8 cellular contexts compared by ENCODE assay signal in the genomic region with DNA sequence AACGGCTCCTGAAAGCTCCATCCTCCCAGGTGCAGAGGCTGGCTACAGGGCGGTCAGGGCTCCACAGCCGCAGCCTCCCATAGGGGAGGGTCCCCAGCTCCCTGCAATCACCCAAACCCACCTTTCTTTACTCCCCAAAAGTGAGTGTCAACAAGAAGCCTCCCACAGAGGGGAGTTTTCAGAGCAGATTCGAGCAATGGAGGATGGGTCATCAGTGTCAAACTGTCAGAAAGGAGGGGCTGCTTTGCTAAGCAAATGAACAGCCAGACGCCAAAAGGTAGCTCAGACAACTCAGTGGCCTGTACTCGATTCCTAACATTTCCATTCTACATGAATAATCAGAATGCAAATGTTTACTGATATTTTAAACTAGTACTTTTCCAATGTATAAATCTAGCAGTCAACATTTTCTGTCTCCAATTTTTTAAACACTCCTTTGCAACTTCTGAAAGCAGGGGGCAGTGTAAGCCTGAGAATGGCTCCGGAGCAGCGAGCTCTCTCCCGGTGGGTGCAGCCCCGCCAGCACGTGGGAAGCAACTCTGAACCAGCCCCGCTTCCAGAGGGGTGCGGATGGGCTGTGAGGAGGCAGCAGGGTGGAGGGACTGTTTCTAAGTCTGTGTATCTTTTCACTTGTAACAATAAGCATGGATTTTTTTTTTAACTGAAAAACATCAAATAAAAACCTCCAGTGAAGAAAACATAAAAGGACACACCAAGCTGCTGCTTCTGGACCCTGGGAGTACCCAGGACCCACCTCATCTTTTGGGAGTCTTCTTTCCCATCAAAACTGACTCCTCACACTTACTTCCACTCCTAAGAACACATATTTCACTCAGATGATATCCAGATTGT. TPM values are rescaled to one million over a fixed set of nuclear protein-coding genes. Genes with fewer than 3 reads are reported as not detected.
DNase-seq lines count a peak whose midpoint lies in the region; ATAC-seq and TF ChIP-seq lines count a peak whose summit lies in the region.

No MANE protein-coding gene starts in this region.

- no peak overlapping the region for H3K27ac ChIP-seq in upper lobe of left lung

- no peaks in the 10 kb centered on the region for H3K9me3 Mint-ChIP-seq in activated T-helper 2 cell treated with anti-CD3 and anti-CD28 coated beads, Interferon-gamma antibody, Interleukin-2, Interleukin-4, amounts not matched to agents 10 μg/mL and 5 μg/mL and 100 μg/mL, durations not matched to agents 14 hours and 24 hours and 36 hours

- intact Hi-C loops in activated T-helper 2 cell treated with anti-CD3 and anti-CD28 coated beads, Interferon-gamma antibody, Interleukin-2, Interleukin-4, amounts not matched to agents 10 μg/mL and 5 μg/mL and 100 μg/mL, durations not matched to agents 14 hours and 24 hours and 36 hours (cut with micrococcal nuclease): loop anchor here (5.0 kb wide), 2 partner anchors 132 to 292 kb away; a partner anchor contains a TSS

- no peak for TF ChIP-seq POLR2A in upper lobe of left lung (IDR thresholded peaks at IDR 0.05)

- no peak overlapping the region for H3K27ac Mint-ChIP-seq in activated T-helper 2 cell treated with anti-CD3 and anti-CD28 coated beads, Interferon-gamma antibody, Interleukin-2, Interleukin-4, amounts not matched to agents 10 μg/mL and 5 μg/mL and 100 μg/mL, durations not matched to agents 14 hours and 24 hours and 36 hours

- DNase-seq in BE2C (peak; percentile 77), HAP-1 (ENCODE audit: low spot score in 2 of 2) (peak; percentile 33 to 70), RKO (ENCODE audit: low spot score) (peak; percentile 49), fibroblast of villous mesenchyme (ENCODE audit: low read depth) (peak; percentile 68), nucleus accumbens (lab: John Stamatoyannopoulos, UW) (peak in 44 of 56 donors; percentile 4 to 75 (median 32)), upper lobe of left lung (peak in 1 of 2 donors; percentile 33), T1000 (lab: John Stamatoyannopoulos, UW) (no peak)
- peak; percentile 26 for DNase-seq in activated T-helper 2 cell treated with anti-CD3 and anti-CD28 coated beads, Interferon-gamma antibody, Interleukin-2, Interleukin-4, amounts not matched to agents 10 μg/mL and 5 μg/mL and 100 μg/mL, durations not matched to agents 14 hours and 24 hours and 36 hours (ENCODE audit: low spot score)

- peak in 1 of 2 donors; percentile 78 for ATAC-seq in upper lobe of left lung (ENCODE audit: low FRiP score in 2 of 2)

- no peak overlapping the region for H3K4me3 Mint-ChIP-seq in activated T-helper 2 cell treated with anti-CD3 and anti-CD28 coated beads, Interferon-gamma antibody, Interleukin-2, Interleukin-4, amounts not matched to agents 10 μg/mL and 5 μg/mL and 100 μg/mL, durations not matched to agents 14 hours and 24 hours and 36 hours (ENCODE audit: low read depth)

- H3K36me3 Mint-ChIP-seq in activated T-helper 2 cell treated with anti-CD3 and anti-CD28 coated beads, Interferon-gamma antibody, Interleukin-2, Interleukin-4, amounts not matched to agents 10 μg/mL and 5 μg/mL and 100 μg/mL, durations not matched to agents 14 hours and 24 hours and 36 hours (ENCODE audit: low read depth): peaks cover 24% of the 10 kb centered on the region

- H3K4me1 ChIP-seq in BE2C (no peaks in the 10 kb centered on the region), HAP-1 (no peaks in the 10 kb centered on the region), upper lobe of left lung (no peaks in the 10 kb centered on the region)

- no peak overlapping the region for H3K4me3 ChIP-seq in BE2C (ENCODE audit: low read depth, low read length)
- no peak overlapping the region for H3K4me3 ChIP-seq in HAP-1
- no peak overlapping the region for H3K4me3 ChIP-seq in fibroblast of villous mesenchyme (ENCODE audit: low read depth, low read length)
- H3K4me3 ChIP-seq in upper lobe of left lung: no peak overlapping the region

- TF ChIP-seq EP300 in upper lobe of left lung (IDR thresholded peaks at IDR 0.05): no peak

- H3K36me3 ChIP-seq in BE2C: peaks cover 61% of the 10 kb centered on the region
- peaks cover 55% of the 10 kb centered on the region for H3K36me3 ChIP-seq in HAP-1 (replicated peaks)
- H3K36me3 ChIP-seq in upper lobe of left lung: peaks cover 4 to 72% (median 56%) of the 10 kb centered on the region in 4 donors

- in situ Hi-C loops in HAP-1 (cut with MboI; ENCODE audit: low sequenced_read_pairs): loop anchor here (5.0 kb wide), 1 partner anchor 137 kb away; no protein-coding TSS in a partner anchor

- H3K4me1 Mint-ChIP-seq in activated T-helper 2 cell treated with anti-CD3 and anti-CD28 coated beads, Interferon-gamma antibody, Interleukin-2, Interleukin-4, amounts not matched to agents 10 μg/mL and 5 μg/mL and 100 μg/mL, durations not matched to agents 14 hours and 24 hours and 36 hours (ENCODE audit: low read depth): peaks cover 3% of the 10 kb centered on the region

- 34 to 39% methylated on average over 13 of the region's 13 CpGs for WGBS in upper lobe of left lung, 2 donors

- H3K27me3 Mint-ChIP-seq in activated T-helper 2 cell treated with anti-CD3 and anti-CD28 coated beads, Interferon-gamma antibody, Interleukin-2, Interleukin-4, amounts not matched to agents 10 μg/mL and 5 μg/mL and 100 μg/mL, durations not matched to agents 14 hours and 24 hours and 36 hours (ENCODE audit: low read depth): no peaks in the 10 kb centered on the region

- H3K27me3 ChIP-seq in BE2C (no peaks in the 10 kb centered on the region), HAP-1 (ENCODE audit: low read depth) (no peaks in the 10 kb centered on the region), upper lobe of left lung (no peaks in the 10 kb centered on the region)

- no peaks in the 10 kb centered on the region for H3K9me3 ChIP-seq in BE2C
- no peaks in the 10 kb centered on the region for H3K9me3 ChIP-seq in HAP-1
- H3K9me3 ChIP-seq in upper lobe of left lung: no peaks in the 10 kb centered on the region

- TF ChIP-seq CTCF in BE2C (IDR thresholded peaks at IDR 0.05; ENCODE audit: low read depth, low read length) (peak; percentile 76), fibroblast of villous mesenchyme (IDR thresholded peaks at IDR 0.05; ENCODE audit: insufficient read depth, low read depth, low read length) (peak; percentile 72), upper lobe of left lung (IDR thresholded peaks at IDR 0.05) (peak; percentile 41 to 63 (median 52))

RNA-seq across cellular contexts. Expression of a gene that starts 54.9 kb away (rescaled TPM):
- 78.1 TPM for polyA plus RNA-seq in BE2C (2012; ENCODE audit: insufficient read depth, insufficient read length, low read depth)
- total RNA-seq in activated T-helper 2 cell treated with anti-CD3 and anti-CD28 coated beads, Interferon-gamma antibody, Interleukin-2, Interleukin-4, amounts not matched to agents 10 μg/mL and 5 μg/mL and 100 μg/mL, durations not matched to agents 14 hours and 24 hours and 36 hours: 23.6 and 26.9 TPM in 2 replicates
- 3.0 and 3.5 TPM in 2 replicates for total RNA-seq in fibroblast of villous mesenchyme
- total RNA-seq in upper lobe of left lung: 10 to 100 TPM; 13.0 to 44.0 (median 20.7) TPM
